ENCODE assay signal across 1 cellular context in genomic region chr11:773830-774229, GRCh38.
TF ChIP-seq lines count a peak whose summit lies in the region.

No MANE protein-coding gene starts in this region.

TF ChIP-seq in K562, 482 proteins besides CTCF, POLR2A, EP300 and RAD21:
- TF ChIP-seq RBFOX2 (IDR thresholded peaks at IDR 0.05; ENCODE audit: low read depth, low read length) = no peak
- TF ChIP-seq POLR2AphosphoS5 (IDR thresholded peaks at IDR 0.05; ENCODE audit: control insufficient read depth, insufficient read depth, low read depth, low read length) = 0 out of 2 replicates have a peak, but pooled peaks have one; percentile 17
